In the genomic region with DNA sequence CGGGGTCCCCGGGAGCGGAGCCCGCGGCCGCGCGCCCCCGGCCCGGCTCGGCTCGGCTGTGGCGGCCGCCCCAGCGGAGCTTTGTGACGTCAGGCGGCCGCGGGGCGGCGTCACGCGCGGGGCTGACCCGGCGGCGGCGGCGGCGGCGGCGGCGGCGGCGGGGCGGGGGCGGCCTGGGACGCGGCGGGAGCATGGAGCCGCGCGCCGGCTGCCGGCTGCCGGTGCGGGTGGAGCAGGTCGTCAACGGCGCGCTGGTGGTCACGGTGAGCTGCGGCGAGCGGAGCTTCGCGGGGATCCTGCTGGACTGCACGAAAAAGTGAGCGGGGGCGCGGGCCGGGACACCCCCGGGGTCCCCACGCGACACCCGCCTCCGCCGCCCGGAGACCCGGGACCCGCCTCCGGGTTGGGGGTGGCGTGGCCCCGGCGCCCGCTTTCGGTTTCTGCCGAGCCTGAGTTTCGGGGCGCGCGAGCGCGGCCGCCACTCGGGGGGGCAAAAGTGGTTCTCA, we compare ENCODE assay signal across 8 cellular contexts. TPM values are rescaled to one million over a fixed set of nuclear protein-coding genes. Genes with fewer than 3 reads are reported as not detected.
DNase-seq lines count a peak whose midpoint lies in the region; ATAC-seq and TF ChIP-seq lines count a peak whose summit lies in the region.

Gene PWWP2B, plus strand, starts transcription at position 165 of the 506 bp plus-strand sequence. Its CDS starts 27 bp downstream, at position 192.

- WGBS in iPS DF 6.9 (ENCODE audit: insufficient coverage, insufficient read length) = no CpG with 5 or more reads among the region's 86 CpGs

- TF ChIP-seq CTCF in GM12875 (IDR thresholded peaks at IDR 0.05; ENCODE audit: borderline replicate concordance, insufficient read depth, low read depth, low read length) (no peak), ascending aorta (IDR thresholded peaks at IDR 0.05) (no peak)

- H3K27ac ChIP-seq in SK-N-MC (peak within 1 kb of the TSS; percentile 54), ascending aorta (peak within 1 kb of the TSS; percentile 91 to 95), iPS DF 6.9 (ENCODE audit: low read length) (no peak within 1 kb of the TSS)

- DNase-seq in SK-N-MC (ENCODE audit: low read depth, low spot score) = no peak
- no peak for DNase-seq in ascending aorta (ENCODE audit: low spot score in 2 of 2)
- DNase-seq in iPS DF 6.9 (ENCODE audit: low read depth, low spot score) = no peak
- DNase-seq in DMS79 (lab: John Stamatoyannopoulos, UW) = no peak
- no peak for DNase-seq in NCI-H1092 treated with DMSO at 0.1 percent for 48 hours (lab: John Stamatoyannopoulos, UW)

- ATAC-seq in HG02678 (IDR thresholded peaks at IDR 0.05; ENCODE audit: unreplicated experiment) = peak; percentile 55

- H3K4me2 ChIP-seq in skeletal muscle satellite cell (ENCODE audit: low read length) = peak within 1 kb of the TSS; percentile 98

- H3K36me3 ChIP-seq in SK-N-MC (ENCODE audit: insufficient read depth, low read length) = no peaks in the 10 kb centered on the region
- H3K36me3 ChIP-seq in ascending aorta = no peaks in the 10 kb centered on the region
- no peaks in the 10 kb centered on the region for H3K36me3 ChIP-seq in iPS DF 6.9 (ENCODE audit: control insufficient read depth, insufficient read depth, low read length)
- H3K36me3 ChIP-seq in skeletal muscle satellite cell (ENCODE audit: insufficient read depth, low read length) = no peaks in the 10 kb centered on the region

- no peaks in the 10 kb centered on the region for H3K9me3 ChIP-seq in SK-N-MC (ENCODE audit: low read depth, low read length)
- no peaks in the 10 kb centered on the region for H3K9me3 ChIP-seq in ascending aorta
- H3K9me3 ChIP-seq in iPS DF 6.9 (ENCODE audit: control insufficient read depth, insufficient read depth, low read length) = no peaks in the 10 kb centered on the region
- H3K9me3 ChIP-seq in skeletal muscle satellite cell (replicated peaks; ENCODE audit: low read length) = no peaks in the 10 kb centered on the region

- H3K9ac ChIP-seq in SK-N-MC (ENCODE audit: insufficient read length) = peak within 1 kb of the TSS; percentile 75
- H3K9ac ChIP-seq in skeletal muscle satellite cell (ENCODE audit: low read depth, low read length) = peak within 1 kb of the TSS; percentile 80

- H3K4me3 ChIP-seq in GM12875 (ENCODE audit: low read depth, low read length) (peak within 1 kb of the TSS; percentile 58), SK-N-MC (peak within 1 kb of the TSS; percentile 78), ascending aorta (peak within 1 kb of the TSS; percentile 90 to 99), iPS DF 6.9 (ENCODE audit: low read length) (peak within 1 kb of the TSS; percentile 55; the same call in 1 of the 2 replicates), skeletal muscle satellite cell (ENCODE audit: low read length) (peak within 1 kb of the TSS; percentile 81)

- H3K4me1 ChIP-seq in ascending aorta (peaks cover 3 to 26% of the 10 kb centered on the region in 2 donors), iPS DF 6.9 (ENCODE audit: control insufficient read depth, insufficient read depth, low read length) (peaks cover 7% of the 10 kb centered on the region), skeletal muscle satellite cell (ENCODE audit: control insufficient read depth, insufficient read depth, low read length) (peaks cover 27% of the 10 kb centered on the region)

- H3K27me3 ChIP-seq in ascending aorta (no peaks in the 10 kb centered on the region), iPS DF 6.9 (ENCODE audit: control insufficient read depth, insufficient read depth, low read length) (no peaks in the 10 kb centered on the region), skeletal muscle satellite cell (ENCODE audit: control insufficient read depth, insufficient read depth, low read length) (no peaks in the 10 kb centered on the region)

- intact Hi-C loops in ascending aorta (cut with DNase I) = loop anchor here (1.0 to 5.0 kb wide), 6 partner anchors 24 to 497 kb away; partner anchors contain the start of genes INPP5A and LRRC27

RNA-seq across cellular contexts. Expression of gene PWWP2B, which starts in this region (rescaled TPM):
- 24.4 TPM for total RNA-seq in ascending aorta
- total RNA-seq in skeletal muscle satellite cell (2012; rRNA removed) = 8.5 and 10.1 TPM in 2 replicates
